ENCODE assay signal across 8 cellular contexts in genomic region chr1:90729484-90730246, GRCh38. TPM values are rescaled to one million over a fixed set of nuclear protein-coding genes. Genes with fewer than 3 reads are reported as not detected.
A peak's percentile ranks its signal among the peaks of the same experiment; 100 is the strongest.
DNase-seq lines count a peak whose midpoint lies in the region; ATAC-seq and TF ChIP-seq lines count a peak whose summit lies in the region.

No MANE protein-coding gene starts in this region.

- H3K9me3 Mint-ChIP-seq in WTC11: no peaks in the 10 kb centered on the region

- CTCF ChIA-PET in AG04449 (lab: Yijun Ruan, JAX): interaction anchor here (2.1 kb wide), 1 partner anchor 8 kb away, joined by 16 read pairs; no protein-coding TSS in a partner anchor
- CTCF ChIA-PET in WTC11 (lab: Charles Lee): interaction anchor here (0.6 to 10.7 kb wide), 39 partner anchors 8 to 549 kb away, joined by 3 to 220 read pairs (median 6); partner anchors contain the start of genes BARHL2 and ZNF644

- POLR2A ChIA-PET in AG04449 (lab: Yijun Ruan, JAX) (no interaction called here), WTC11 (lab: Charles Lee) (interaction anchor here (0.6 to 0.7 kb wide), 3 partner anchors 280 to 1579 kb away, joined by 3 to 7 read pairs (median 4); no protein-coding TSS in a partner anchor)

- H3K36me3 Mint-ChIP-seq in WTC11: no peaks in the 10 kb centered on the region

- no peaks in the 10 kb centered on the region for H3K36me3 ChIP-seq in liver (ENCODE audit: control insufficient read depth in 4 of 4, insufficient read depth in 3 of 4, low read depth in 1 of 4, low read length in 3 of 4)

- H3K4me3 ChIP-seq in AG04449 (ENCODE audit: low read depth, low read length): no peak overlapping the region
- H3K4me3 ChIP-seq in liver (ENCODE audit: low read depth in 1 of 3, low read length in 3 of 3): peak overlapping the region in 1 of 3 donors; percentile 23

- H3K27me3 Mint-ChIP-seq in WTC11 (ENCODE audit: low read depth): peaks cover 100% of the 10 kb centered on the region

- TF ChIP-seq CTCF in AG04449 (IDR thresholded peaks at IDR 0.05; ENCODE audit: insufficient read depth, low read length, missing control alignments): peak; percentile 2
- peak; percentile 91 for TF ChIP-seq CTCF in WTC11 (IDR thresholded peaks at IDR 0.05)
- peak; percentile 27 for TF ChIP-seq CTCF in liver (IDR thresholded peaks at IDR 0.05; ENCODE audit: low read depth, low read length, missing input control)

- ATAC-seq in GM19438 (IDR thresholded peaks at IDR 0.05; ENCODE audit: low read depth, unreplicated experiment): peak; percentile 61
- ATAC-seq in WTC11: peak; percentile 64
- no peak for ATAC-seq in HG03521 (IDR thresholded peaks at IDR 0.05; ENCODE audit: unreplicated experiment)
- ATAC-seq in HG03159 (IDR thresholded peaks at IDR 0.05; ENCODE audit: unreplicated experiment): no peak

- peaks cover 14 to 23% (median 19%) of the 10 kb centered on the region in 4 donors for H3K4me1 ChIP-seq in liver (ENCODE audit: control insufficient read depth in 4 of 4, insufficient read depth in 4 of 4, low read length in 3 of 4)

- H3K27ac Mint-ChIP-seq in WTC11: no peak overlapping the region

- 14% methylated on average over 37 of the region's 37 CpGs for WGBS in liver

- peaks cover 0 to 3% (median 0%) of the 10 kb centered on the region in 4 donors for H3K9me3 ChIP-seq in liver (ENCODE audit: control insufficient read depth in 4 of 4, low read length in 3 of 4)

- peaks cover 51% of the 10 kb centered on the region for H3K4me1 Mint-ChIP-seq in WTC11

- H3K27me3 ChIP-seq in liver (ENCODE audit: control insufficient read depth in 4 of 4, insufficient read depth in 4 of 4, low read length in 3 of 4): peaks cover 0 to 35% (median 18%) of the 10 kb centered on the region in 4 donors

- DNase-seq in AG04449 (ENCODE audit: low read depth, low spot score) (no peak), WTC11 (ENCODE audit: low spot score) (peak; percentile 88), GDM1 (lab: John Stamatoyannopoulos, UW) (no peak), amniotic stem cell (lab: John Stamatoyannopoulos, UW) (no peak)

- H3K9ac ChIP-seq in liver (ENCODE audit: low read depth in 1 of 2, low read length in 2 of 2): no peak overlapping the region

- no peak overlapping the region for H3K27ac ChIP-seq in liver (ENCODE audit: low read depth in 1 of 2, low read length in 2 of 2)

- no peak for TF ChIP-seq RAD21 in liver (IDR thresholded peaks at IDR 0.05)

- peak overlapping the region; percentile 82 for H3K4me3 Mint-ChIP-seq in WTC11

TF ChIP-seq in WTC11, 78 proteins besides CTCF, POLR2A, EP300 and RAD21:
- TF ChIP-seq SOX15 (CRISPR knock-in tag; IDR thresholded peaks at IDR 0.05) (no peak), CBFB (CRISPR knock-in tag; IDR thresholded peaks at IDR 0.05; ENCODE audit: low read depth) (no peak), SP1 (CRISPR knock-in tag; conservative IDR thresholded peaks at IDR 0.05) (0 out of 2 replicates have a peak, but pooled peaks have one; percentile 43), E2F5 (CRISPR knock-in tag; IDR thresholded peaks at IDR 0.05) (peak; percentile 80), FOXJ3 (CRISPR knock-in tag; IDR thresholded peaks at IDR 0.05; ENCODE audit: borderline replicate concordance) (no peak), HMGXB4 (CRISPR knock-in tag; IDR thresholded peaks at IDR 0.05) (0 out of 2 replicates have a peak, but pooled peaks have one; percentile 36), MAX (CRISPR knock-in tag; IDR thresholded peaks at IDR 0.05) (peak; percentile 67; the same call in 1 of the 2 replicates)

TF ChIP-seq in liver, 16 proteins besides CTCF, POLR2A, EP300 and RAD21:
- no peak for TF ChIP-seq ATF3 (IDR thresholded peaks at IDR 0.05)
- TF ChIP-seq FOXA1 (IDR thresholded peaks at IDR 0.05): no peak
- no peak for TF ChIP-seq TAF1 (conservative IDR thresholded peaks at IDR 0.05)
- no peak for TF ChIP-seq YY1 (IDR thresholded peaks at IDR 0.05)
- no peak for TF ChIP-seq JUND (IDR thresholded peaks at IDR 0.05)

RNA-seq across cellular contexts. Expression of gene BARHL2, which starts 12.6 kb away (rescaled TPM):
- total RNA-seq in WTC11 (2021) (not detected in 3 replicates), liver (not detected)
- not detected for polyA plus RNA-seq in liver

Comparison
In these comparisons a context has a peak if more than half of its experiments do, and no peak if none do; other contexts are left out.
1. CTCF ChIP-seq: peak in every context shown above with its lines; median percentile 91 in WTC11; 27 in liver; 2 in AG04449.
2. ATAC-seq: peak in GM19438 (single experiment) and WTC11 (single experiment); none in HG03521 (single experiment) and HG03159 (single experiment).